Comparison of ENCODE assay signal across 8 cellular contexts in genomic region chr12:48001426-48002178, GRCh38. TPM values are rescaled to one million over a fixed set of nuclear protein-coding genes. Genes with fewer than 3 reads are reported as not detected.
DNase-seq lines count a peak whose midpoint lies in the region; ATAC-seq and TF ChIP-seq lines count a peak whose summit lies in the region.

No MANE protein-coding gene starts in this region.

- H3K27ac Mint-ChIP-seq in CD8-positive, alpha-beta T cell, result no peak overlapping the region
- H3K27ac Mint-ChIP-seq in activated CD4-positive, alpha-beta memory T cell treated with anti-CD3 and anti-CD28 coated beads, Interleukin-2, amount 10 ng/mL, durations not matched to agents 7 days and 5 days, result no peak overlapping the region
- H3K27ac Mint-ChIP-seq in glutamatergic neuron (ENCODE audit: unreplicated experiment), result no peak overlapping the region

- no peak overlapping the region for H3K23ac ChIP-seq in trophoblast cell (ENCODE audit: low read length)

- H2BK12ac ChIP-seq in trophoblast cell (ENCODE audit: low read length), result peak overlapping the region; percentile 40

- peak overlapping the region; percentile 63 for H4K91ac ChIP-seq in trophoblast cell (ENCODE audit: low read depth, low read length)

- H3K4ac ChIP-seq in trophoblast cell (ENCODE audit: low read depth, low read length), result no peak overlapping the region

- peak overlapping the region; percentile 14; the same call in 1 of the 2 replicates for H3K9ac ChIP-seq in HUES64 (ENCODE audit: low read depth, low read length)
- peak overlapping the region; percentile 37 for H3K9ac ChIP-seq in trophoblast cell (ENCODE audit: low read length)

- no peak overlapping the region for H4K8ac ChIP-seq in trophoblast cell (ENCODE audit: low read depth, low read length)

- peak overlapping the region; percentile 41 for H3K4me3 ChIP-seq in CD8-positive, alpha-beta T cell (ENCODE audit: low read depth, low read length)
- H3K4me3 ChIP-seq in HUES64 (ENCODE audit: low read length) (peak overlapping the region; percentile 55), trophoblast cell (ENCODE audit: low read depth, low read length) (peak overlapping the region; percentile 59)

- H3K79me1 ChIP-seq in trophoblast cell (ENCODE audit: low read length), result peaks cover 32% of the 10 kb centered on the region

- no peak overlapping the region for H3K27ac ChIP-seq in CD8-positive, alpha-beta T cell (ENCODE audit: low read depth, low read length)
- H3K27ac ChIP-seq in HUES64 (ENCODE audit: low read depth, low read length) (no peak overlapping the region), trophoblast cell (ENCODE audit: low read depth, low read length) (peak overlapping the region; percentile 31)

- no peak for TF ChIP-seq CTCF in CD8-positive, alpha-beta T cell (IDR thresholded peaks at IDR 0.05)
- TF ChIP-seq CTCF in glutamatergic neuron (IDR thresholded peaks at IDR 0.05; ENCODE audit: partially characterized antibody, unreplicated experiment), result no peak

- H3K4me2 ChIP-seq in trophoblast cell (ENCODE audit: low read length), result peak overlapping the region; percentile 89

- peak overlapping the region; percentile 32 for H2AFZ ChIP-seq in trophoblast cell (ENCODE audit: insufficient read depth, low read length, poor library complexity)

- H3K4me1 Mint-ChIP-seq in CD8-positive, alpha-beta T cell (ENCODE audit: low read depth), result peaks cover 37% of the 10 kb centered on the region
- H3K4me1 Mint-ChIP-seq in activated CD4-positive, alpha-beta memory T cell treated with anti-CD3 and anti-CD28 coated beads, Interleukin-2, amount 10 ng/mL, durations not matched to agents 7 days and 5 days, result peaks cover 33% of the 10 kb centered on the region
- H3K4me1 Mint-ChIP-seq in glutamatergic neuron (ENCODE audit: low read depth, unreplicated experiment), result peaks cover 16% of the 10 kb centered on the region

- H3K79me2 ChIP-seq in trophoblast cell (ENCODE audit: control insufficient read depth, insufficient read depth, low read length, poor library complexity), result no peaks in the 10 kb centered on the region

- peaks cover 47% of the 10 kb centered on the region for H3K27me3 ChIP-seq in CD8-positive, alpha-beta T cell (ENCODE audit: insufficient read depth, low read length)
- H3K27me3 ChIP-seq in HUES64 (ENCODE audit: insufficient read depth, low read length) (peaks cover 100% of the 10 kb centered on the region), trophoblast cell (ENCODE audit: insufficient read depth, low read length) (peaks cover 39% of the 10 kb centered on the region)

- POLR2A ChIA-PET in CD8-positive, alpha-beta T cell (lab: Charles Lee), result no interaction called here
- POLR2A ChIA-PET in activated CD4-positive, alpha-beta memory T cell treated with anti-CD3 and anti-CD28 coated beads, Interleukin-2, amount 10 ng/mL, durations not matched to agents 7 days and 5 days (lab: Charles Lee), result interaction anchor here (1.2 kb wide), 1 partner anchor 11 kb away, joined by 6 read pairs; no protein-coding TSS in a partner anchor

- no peak overlapping the region for H2AK5ac ChIP-seq in trophoblast cell (ENCODE audit: low read length)

- H3K4me1 ChIP-seq in CD8-positive, alpha-beta T cell (ENCODE audit: insufficient read depth, low read length), result peaks cover 46% of the 10 kb centered on the region
- H3K4me1 ChIP-seq in HUES64 (ENCODE audit: insufficient read depth, low read length) (peaks cover 34% of the 10 kb centered on the region), trophoblast cell (ENCODE audit: control insufficient read depth in 1 of 2, insufficient read depth in 2 of 2, low read length in 2 of 2) (peaks cover 26 to 47% of the 10 kb centered on the region in 2 experiments)

- ATAC-seq in CD8-positive, alpha-beta T cell, result peak; percentile 32
- ATAC-seq in HG02938 (IDR thresholded peaks at IDR 0.05; ENCODE audit: unreplicated experiment) (no peak), GM18873 (IDR thresholded peaks at IDR 0.05; ENCODE audit: low FRiP score, unreplicated experiment) (no peak)

- H3K4me3 Mint-ChIP-seq in CD8-positive, alpha-beta T cell, result peak overlapping the region; percentile 77
- peak overlapping the region; percentile 48 for H3K4me3 Mint-ChIP-seq in activated CD4-positive, alpha-beta memory T cell treated with anti-CD3 and anti-CD28 coated beads, Interleukin-2, amount 10 ng/mL, durations not matched to agents 7 days and 5 days
- H3K4me3 Mint-ChIP-seq in glutamatergic neuron (ENCODE audit: unreplicated experiment), result peak overlapping the region; percentile 94

- H3K9me3 Mint-ChIP-seq in CD8-positive, alpha-beta T cell, result no peaks in the 10 kb centered on the region
- H3K9me3 Mint-ChIP-seq in activated CD4-positive, alpha-beta memory T cell treated with anti-CD3 and anti-CD28 coated beads, Interleukin-2, amount 10 ng/mL, durations not matched to agents 7 days and 5 days, result no peaks in the 10 kb centered on the region
- peaks cover 5% of the 10 kb centered on the region for H3K9me3 Mint-ChIP-seq in glutamatergic neuron (ENCODE audit: unreplicated experiment)

- H2BK120ac ChIP-seq in trophoblast cell (ENCODE audit: insufficient read depth, low read length, poor library complexity), result peak overlapping the region; percentile 18

- CTCF ChIA-PET in CD8-positive, alpha-beta T cell (lab: Charles Lee), result no interaction called here
- CTCF ChIA-PET in activated CD4-positive, alpha-beta memory T cell treated with anti-CD3 and anti-CD28 coated beads, Interleukin-2, amount 10 ng/mL, durations not matched to agents 7 days and 5 days (lab: Charles Lee), result interaction anchor here (1.2 kb wide), 1 partner anchor 195 kb away, joined by 3 read pairs; no protein-coding TSS in a partner anchor

- no peak for DNase-seq in CD8-positive, alpha-beta T cell
- DNase-seq in activated CD4-positive, alpha-beta memory T cell treated with anti-CD3 and anti-CD28 coated beads, Interleukin-2, amount 10 ng/mL, durations not matched to agents 7 days and 5 days, result no peak
- peak; percentile 58 for DNase-seq in glutamatergic neuron
- peak; percentile 69 to 74 for DNase-seq in trophoblast cell
- DNase-seq in stimulated activated CD4-positive, alpha-beta T cell treated with anti-CD3 and anti-CD28 coated beads, Interleukin-4, amount 100 ng/mL, for 4 hours, result no peak

- intact Hi-C loops in CD8-positive, alpha-beta T cell (cut with DNase I, micrococcal nuclease), result no loop called here

- no peak overlapping the region for H4K12ac ChIP-seq in trophoblast cell (ENCODE audit: low read depth, low read length)

- no peaks in the 10 kb centered on the region for H3K36me3 Mint-ChIP-seq in CD8-positive, alpha-beta T cell
- H3K36me3 Mint-ChIP-seq in activated CD4-positive, alpha-beta memory T cell treated with anti-CD3 and anti-CD28 coated beads, Interleukin-2, amount 10 ng/mL, durations not matched to agents 7 days and 5 days (ENCODE audit: low read depth), result no peaks in the 10 kb centered on the region
- no peaks in the 10 kb centered on the region for H3K36me3 Mint-ChIP-seq in glutamatergic neuron (ENCODE audit: unreplicated experiment)

- peak overlapping the region; percentile 7 for H2BK5ac ChIP-seq in trophoblast cell (ENCODE audit: low read depth, low read length, poor library complexity)

- H3K14ac ChIP-seq in trophoblast cell (ENCODE audit: low read length), result no peak overlapping the region

- no peaks in the 10 kb centered on the region for H3K9me3 ChIP-seq in CD8-positive, alpha-beta T cell (ENCODE audit: low read length)
- H3K9me3 ChIP-seq in HUES64 (ENCODE audit: insufficient read depth, low read depth, low read length), result no peaks in the 10 kb centered on the region
- no peaks in the 10 kb centered on the region for H3K9me3 ChIP-seq in trophoblast cell (ENCODE audit: insufficient read depth, low read depth, low read length)

- WGBS in HUES64, result under 1% methylated on average over 51 of the region's 51 CpGs
- no CpG with 5 or more reads among the region's 51 CpGs for WGBS in trophoblast cell (ENCODE audit: extremely low coverage, insufficient coverage, insufficient read length)

- peaks cover 78% of the 10 kb centered on the region for H3K27me3 Mint-ChIP-seq in CD8-positive, alpha-beta T cell (ENCODE audit: low read depth)
- peaks cover 91% of the 10 kb centered on the region for H3K27me3 Mint-ChIP-seq in activated CD4-positive, alpha-beta memory T cell treated with anti-CD3 and anti-CD28 coated beads, Interleukin-2, amount 10 ng/mL, durations not matched to agents 7 days and 5 days
- peaks cover 27% of the 10 kb centered on the region for H3K27me3 Mint-ChIP-seq in glutamatergic neuron (ENCODE audit: unreplicated experiment)

- no peaks in the 10 kb centered on the region for H3K36me3 ChIP-seq in CD8-positive, alpha-beta T cell (ENCODE audit: insufficient read depth, low read length)
- H3K36me3 ChIP-seq in HUES64 (ENCODE audit: insufficient read depth, low read length) (no peaks in the 10 kb centered on the region), trophoblast cell (ENCODE audit: control insufficient read depth in 1 of 2, insufficient read depth in 2 of 2, low read length in 2 of 2) (peaks cover 8 to 10% of the 10 kb centered on the region in 2 experiments)

- peak overlapping the region; percentile 27 for H3K18ac ChIP-seq in trophoblast cell (ENCODE audit: low read length)

RNA-seq across cellular contexts. Expression of gene COL2A1, which starts 2.7 kb away (rescaled TPM):
- total RNA-seq in CD8-positive, alpha-beta T cell, result not detected
- 49.4 TPM for polyA plus RNA-seq in HUES64 (2013, experiment 1 of 2)
- 95.3 TPM for polyA plus RNA-seq in HUES64 (2013, experiment 2 of 2)
- total RNA-seq in activated CD4-positive, alpha-beta memory T cell treated with anti-CD3 and anti-CD28 coated beads, Interleukin-2, amount 10 ng/mL, durations not matched to agents 7 days and 5 days, result not detected
- total RNA-seq in glutamatergic neuron (ENCODE audit: unreplicated experiment), result 0.34 TPM
- 72.0 and 81.5 TPM in 2 replicates for polyA plus RNA-seq in trophoblast cell (2013)

RNA-seq across cellular contexts. Expression of gene TMEM106C, which starts 38.2 kb away (rescaled TPM):
- total RNA-seq in CD8-positive, alpha-beta T cell, result 10 to 100 TPM; 12.1 to 13.1 TPM
- polyA plus RNA-seq in HUES64 (2013, experiment 1 of 2), result 39.0 TPM
- 50.2 TPM for polyA plus RNA-seq in HUES64 (2013, experiment 2 of 2)
- 100 to 1,000 TPM; 139 to 141 TPM for total RNA-seq in activated CD4-positive, alpha-beta memory T cell treated with anti-CD3 and anti-CD28 coated beads, Interleukin-2, amount 10 ng/mL, durations not matched to agents 7 days and 5 days
- total RNA-seq in glutamatergic neuron (ENCODE audit: unreplicated experiment), result 24.0 TPM
- polyA plus RNA-seq in trophoblast cell (2013), result 56.8 and 62.0 TPM in 2 replicates

Comparison
In these comparisons a context has a peak if more than half of its experiments do, and no peak if none do; other contexts are left out.
1. DNase-seq: peak in glutamatergic neuron (single experiment) and trophoblast cell (2 of 2); none in CD8-positive, alpha-beta T cell (0 of 7), activated CD4-positive, alpha-beta memory T cell treated with anti-CD3 and anti-CD28 coated beads, Interleukin-2, amount 10 ng/mL, durations not matched to agents 7 days and 5 days (single experiment) and stimulated activated CD4-positive, alpha-beta T cell treated with anti-CD3 and anti-CD28 coated beads, Interleukin-4, amount 100 ng/mL, for 4 hours (0 of 2).
2. Peak in every context shown above with its lines, with median percentiles within 50 percentile points of each other: H3K4me3 ChIP-seq and H3K4me3 Mint-ChIP-seq.